In genomic region chr19:36528921-36529518, GRCh38 we compare ENCODE assay signal across 8 cellular contexts. TPM values are rescaled to one million over a fixed set of nuclear protein-coding genes. Genes with fewer than 3 reads are reported as not detected.
A peak's percentile ranks its signal among the peaks of the same experiment; 100 is the strongest.
DNase-seq lines count a peak whose midpoint lies in the region; ATAC-seq and TF ChIP-seq lines count a peak whose summit lies in the region.

No MANE protein-coding gene starts in this region.

- peak overlapping the region; percentile 65 for H3K4me2 ChIP-seq in KMS-11

- H3K4me3 ChIP-seq in Caco-2 (ENCODE audit: low read depth, low read length) (peak overlapping the region; percentile 92), KMS-11 (IDR thresholded peaks at IDR 0.05; ENCODE audit: insufficient read depth, low read depth, low read length) (peak overlapping the region; percentile 78), adipocyte (ENCODE audit: low read length) (peak overlapping the region; percentile 99)

- peak overlapping the region; percentile 81 for H3K27ac ChIP-seq in KMS-11

- peak overlapping the region; percentile 92 for H2AFZ ChIP-seq in KMS-11 (ENCODE audit: low read depth)

- H3K9ac ChIP-seq in KMS-11: peak overlapping the region; percentile 76
- H3K9ac ChIP-seq in adipocyte (ENCODE audit: low read length): peak overlapping the region; percentile 97

- H3K4me1 Mint-ChIP-seq in Caco-2 (ENCODE audit: low read depth, unreplicated experiment): peaks cover 6% of the 10 kb centered on the region

- CTCF ChIA-PET in Caco-2 (lab: Charles Lee): interaction anchor here (1.7 kb wide), 1 partner anchor 40 kb away, joined by 7 read pairs; the partner anchor contains the start of gene ZNF566

- H3K27me3 ChIP-seq in Caco-2 (replicated peaks; ENCODE audit: control insufficient read depth, insufficient read depth, low read length): no peaks in the 10 kb centered on the region
- H3K27me3 ChIP-seq in KMS-11 (ENCODE audit: insufficient read depth, low read depth): no peaks in the 10 kb centered on the region
- no peaks in the 10 kb centered on the region for H3K27me3 ChIP-seq in adipocyte (replicated peaks; ENCODE audit: control insufficient read depth, insufficient read depth, low read length)

- POLR2A ChIA-PET in Caco-2 (lab: Charles Lee): interaction anchor here (0.6 to 2.0 kb wide), 5 partner anchors 12 to 315 kb away, joined by 3 to 34 read pairs (median 3); partner anchors contain the start of genes ZNF529, ZNF565 and ZNF566

- H3K36me3 ChIP-seq in Caco-2 (ENCODE audit: control insufficient read depth, insufficient read depth, low read length) (peaks cover 5% of the 10 kb centered on the region), KMS-11 (ENCODE audit: insufficient read depth) (0 out of 2 replicates have a peak, but pooled peaks cover 4% of the 10 kb centered on the region), adipocyte (ENCODE audit: control insufficient read depth, insufficient read depth, low read length, severe bottlenecking) (peaks cover 22% of the 10 kb centered on the region)

- H3K4me1 ChIP-seq in Caco-2 (no peaks in the 10 kb centered on the region), KMS-11 (ENCODE audit: low read depth, poor library complexity, severe bottlenecking) (peaks cover 5% of the 10 kb centered on the region), adipocyte (ENCODE audit: control insufficient read depth, insufficient read depth, low read length) (peaks cover 14% of the 10 kb centered on the region)

- H3K27ac Mint-ChIP-seq in Caco-2 (ENCODE audit: unreplicated experiment): peak overlapping the region; percentile 99

- H3K36me3 Mint-ChIP-seq in Caco-2 (ENCODE audit: insufficient read depth, unreplicated experiment): peaks cover 32% of the 10 kb centered on the region

- peak; percentile 9 for ATAC-seq in GM19463 (IDR thresholded peaks at IDR 0.05; ENCODE audit: unreplicated experiment)

- H4K20me1 ChIP-seq in KMS-11 (ENCODE audit: insufficient read depth): no peaks in the 10 kb centered on the region

- H3K9me3 ChIP-seq in Caco-2: peaks cover 12% of the 10 kb centered on the region; the same call in 1 of the 2 replicates
- H3K9me3 ChIP-seq in adipocyte (ENCODE audit: control insufficient read depth, low read length): peaks cover 29% of the 10 kb centered on the region

- no peak for TF ChIP-seq CTCF in Caco-2 (IDR thresholded peaks at IDR 0.05; ENCODE audit: insufficient read depth in 1 of 2, low read depth in 1 of 2, low read length in 1 of 2, severe bottlenecking in 1 of 2, unreplicated experiment in 1 of 2)
- TF ChIP-seq CTCF in KMS-11 (conservative IDR thresholded peaks at IDR 0.05; ENCODE audit: low read depth, low read length): no peak

- BruUV-seq in Caco-2 (replicated peaks; lab: Mats Ljungman, UMichigan): TSS peak; percentile 67

- peak overlapping the region; percentile 100 for H3K4me3 Mint-ChIP-seq in Caco-2 (ENCODE audit: unreplicated experiment)

- no peaks in the 10 kb centered on the region for H3K27me3 Mint-ChIP-seq in Caco-2 (ENCODE audit: insufficient read depth, unreplicated experiment)

- peak in 1 of 2 experiments; percentile 26 for DNase-seq in Caco-2
- peak; percentile 22 for DNase-seq in adipocyte (ENCODE audit: low read depth)
- DNase-seq in iPS-NIHi7 (ENCODE audit: extremely low spot score): peak; percentile 48
- peak; percentile 12 for DNase-seq in stimulated activated CD4-positive, alpha-beta T cell treated with anti-CD3 and anti-CD28 coated beads, Interleukin-4, amount 100 ng/mL, for 24 hours
- no peak for DNase-seq in DMS79 (lab: John Stamatoyannopoulos, UW)
- no peak for DNase-seq in NCI-H2171 (lab: John Stamatoyannopoulos, UW)

- peaks cover 10% of the 10 kb centered on the region; the same call in 1 of the 2 replicates for H3K79me2 ChIP-seq in KMS-11 (ENCODE audit: insufficient read depth, low read depth)

- intact Hi-C loops in Caco-2 (cut with micrococcal nuclease; ENCODE audit: unreplicated experiment): loop anchor here (1.0 to 5.0 kb wide), 6 partner anchors 40 to 402 kb away; partner anchors contain the start of genes ZFP82, ZNF529, ZNF566 and ZNF567

- H3K9me3 Mint-ChIP-seq in Caco-2 (ENCODE audit: unreplicated experiment): peaks cover 3% of the 10 kb centered on the region

RNA-seq across cellular contexts. Expression of gene ZNF260, which starts 0.9 kb away (rescaled TPM):
- total RNA-seq in Caco-2 (2022): 12.5 and 13.2 TPM in 2 replicates

RNA-seq across cellular contexts. Expression of gene ZNF566, which starts 39.7 kb away (rescaled TPM):
- 10.0 and 11.6 TPM in 2 replicates for total RNA-seq in Caco-2 (2022)

RNA-seq across cellular contexts. Expression of gene ZNF529, which starts 44.1 kb away (rescaled TPM):
- total RNA-seq in Caco-2 (2022): 5.6 and 10.5 TPM in 2 replicates

Comparison
In these comparisons a context has a peak if more than half of its experiments do, and no peak if none do; other contexts are left out.
1. DNase-seq: peak in adipocyte (single experiment), iPS-NIHi7 (single experiment) and stimulated activated CD4-positive, alpha-beta T cell treated with anti-CD3 and anti-CD28 coated beads, Interleukin-4, amount 100 ng/mL, for 24 hours (single experiment); none in DMS79 (single experiment) and NCI-H2171 (single experiment).
2. Peak in every context shown above with its lines, with median percentiles within 50 percentile points of each other: H3K4me3 ChIP-seq.